ENCODE assay signal across 13 cellular contexts in the genomic region with DNA sequence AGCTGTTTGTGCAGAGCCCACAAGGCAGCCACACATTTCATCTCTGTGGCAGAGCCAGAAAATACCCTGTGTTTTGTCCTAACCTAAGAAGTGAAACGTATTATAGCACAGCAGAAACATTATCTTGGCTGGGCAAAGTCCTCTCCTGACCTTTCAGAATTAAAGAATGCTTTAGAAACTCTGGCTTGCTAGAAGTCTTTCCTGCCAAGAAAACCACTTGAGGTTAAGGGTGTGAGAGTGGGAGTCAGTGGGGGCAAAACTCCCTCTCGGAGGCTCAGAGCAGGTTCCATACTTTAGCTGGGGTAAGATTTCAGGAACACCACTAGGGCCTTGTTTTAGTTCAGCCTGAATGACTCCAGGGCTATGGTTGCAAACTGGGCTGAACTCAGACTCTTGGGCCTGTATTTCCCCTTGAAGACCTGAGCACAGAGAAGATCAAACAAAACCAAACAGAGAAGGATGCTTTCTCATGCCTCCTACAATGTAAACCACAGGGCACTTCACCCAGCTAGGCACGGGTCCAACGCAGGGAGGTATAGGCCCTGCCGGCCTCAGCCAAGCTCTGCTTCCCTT. TPM values are rescaled to one million over a fixed set of nuclear protein-coding genes. Genes with fewer than 3 reads are reported as not detected.
DNase-seq lines count a peak whose midpoint lies in the region; ATAC-seq, FAIRE-seq and TF ChIP-seq lines count a peak whose summit lies in the region.
"Had no signal": no experiment of that assay in that cellular context is flagged by ENCODE, and none has a peak within 500 bp of the region (broad histone marks: within the 10 kb centered on the region; RNA-seq: fewer than 3 reads in every experiment).

No MANE protein-coding gene starts in this region.

- peaks cover 3% of the 10 kb centered on the region for H3K27me3 Mint-ChIP-seq in astrocyte (ENCODE audit: low read depth, unreplicated experiment)
- no peaks in the 10 kb centered on the region for H3K27me3 Mint-ChIP-seq in nephron progenitor cell (ENCODE audit: low read depth, poor library complexity)

- H3K4me1 ChIP-seq in astrocyte (ENCODE audit: insufficient read depth, low read length) (no peaks in the 10 kb centered on the region), prostate gland (replicated peaks) (no peaks in the 10 kb centered on the region)

- FAIRE-seq in astrocyte (lab: Jason Lieb, UNC) (no peak), RCC 7860 (lab: Jason Lieb, UNC) (no peak)

- no peaks in the 10 kb centered on the region for H3K27me3 ChIP-seq in astrocyte (ENCODE audit: insufficient read depth, low read length)
- H3K27me3 ChIP-seq in prostate gland (replicated peaks; ENCODE audit: insufficient read depth) = no peaks in the 10 kb centered on the region

- no peak overlapping the region for H2AFZ ChIP-seq in astrocyte (ENCODE audit: low read depth, low read length)

- H3K36me3 ChIP-seq in astrocyte (ENCODE audit: insufficient read depth, low read length) = no peaks in the 10 kb centered on the region
- H3K36me3 ChIP-seq in prostate gland = no peaks in the 10 kb centered on the region

- H3K9me3 ChIP-seq in astrocyte (ENCODE audit: insufficient read depth, low read depth, low read length) = no peaks in the 10 kb centered on the region
- no peaks in the 10 kb centered on the region for H3K9me3 ChIP-seq in prostate gland

- H3K9ac ChIP-seq in astrocyte (ENCODE audit: low read length) = no peak overlapping the region

- H3K36me3 Mint-ChIP-seq in astrocyte (ENCODE audit: low read depth, unreplicated experiment) (no peaks in the 10 kb centered on the region), nephron progenitor cell (ENCODE audit: low read depth) (no peaks in the 10 kb centered on the region)

- intact Hi-C loops in prostate gland (cut with DNase I) = no loop called here

- peak overlapping the region; percentile 26 for H3K27ac Mint-ChIP-seq in astrocyte (ENCODE audit: unreplicated experiment)
- peak overlapping the region; percentile 98 for H3K27ac Mint-ChIP-seq in nephron progenitor cell

- H3K9me3 Mint-ChIP-seq in astrocyte (ENCODE audit: unreplicated experiment) = peaks cover 10% of the 10 kb centered on the region
- H3K9me3 Mint-ChIP-seq in nephron progenitor cell = peaks cover 4% of the 10 kb centered on the region

- peaks cover 10% of the 10 kb centered on the region for H3K4me1 Mint-ChIP-seq in astrocyte (ENCODE audit: low read depth, unreplicated experiment)
- peaks cover 32% of the 10 kb centered on the region for H3K4me1 Mint-ChIP-seq in nephron progenitor cell

- H3K4me3 Mint-ChIP-seq in astrocyte (ENCODE audit: unreplicated experiment) (no peak overlapping the region), nephron progenitor cell (no peak overlapping the region)

- H3K79me2 ChIP-seq in astrocyte (ENCODE audit: insufficient read depth, low read length) = no peaks in the 10 kb centered on the region

- WGBS in prostate gland = 52% methylated on average over 5 of the region's 5 CpGs

- H3K4me2 ChIP-seq in astrocyte (ENCODE audit: low read length) = no peak overlapping the region

- peak; percentile 40 for ATAC-seq in GM21423 (IDR thresholded peaks at IDR 0.05; ENCODE audit: unreplicated experiment)

- H3K27ac ChIP-seq in astrocyte (ENCODE audit: low read depth, low read length) (no peak overlapping the region), prostate gland (no peak overlapping the region)
- H3K27ac ChIP-seq: epithelial cell of prostate had no signal

- no peak overlapping the region for H3K4me3 ChIP-seq in astrocyte (ENCODE audit: insufficient read depth, low read depth, low read length)
- H3K4me3 ChIP-seq in prostate gland = no peak overlapping the region

- TF ChIP-seq CTCF in astrocyte (IDR thresholded peaks at IDR 0.05; ENCODE audit: insufficient read depth, low read depth, low read length) (no peak), nephron progenitor cell (IDR thresholded peaks at IDR 0.05) (no peak), prostate gland (IDR thresholded peaks at IDR 0.05) (no peak)

- H4K20me1 ChIP-seq in astrocyte (ENCODE audit: insufficient read depth, low read length) = no peaks in the 10 kb centered on the region

- DNase-seq in DMS79 treated with DMSO at 0.1 percent for 48 hours (lab: John Stamatoyannopoulos, UW) (peak; percentile 72), astrocyte (ENCODE audit: low read depth) (peak; percentile 33), nephron progenitor cell (no peak), cerebellum (ENCODE audit: low spot score) (no peak), T-helper 2 cell (no peak), RCC 7860 (ENCODE audit: low spot score) (no peak), prostate gland (ENCODE audit: low spot score) (no peak)
- DNase-seq: activated naive CD4-positive, alpha-beta T cell treated with Interleukin-2 at 50 U/mL for 16 hours; central memory CD4-positive, alpha-beta T cell; hypothalamus; NCI-H748 treated with DMSO at 0.1 percent for 48 hours had no signal

- no peak for TF ChIP-seq POLR2A in prostate gland (IDR thresholded peaks at IDR 0.05)

RNA-seq across cellular contexts. Expression of a gene that starts 48.0 kb away (rescaled TPM):
- not detected in 2 replicates for total RNA-seq in astrocyte
- 1.1 TPM for total RNA-seq in cerebellum
- total RNA-seq in prostate gland = 1 to 10 TPM; 2.0 to 3.2 TPM

Comparison
In these comparisons a context has a peak if more than half of its experiments do, and no peak if none do; other contexts are left out.
1. DNase-seq: peak in DMS79 treated with DMSO at 0.1 percent for 48 hours (single experiment) and astrocyte (single experiment); none in nephron progenitor cell (single experiment), cerebellum (single experiment), T-helper 2 cell (0 of 5), RCC 7860 (single experiment) and prostate gland (single experiment).